In genomic region chr3:38006445-38006995, GRCh38 we compare ENCODE assay signal across 17 cellular contexts. TPM values are rescaled to one million over a fixed set of nuclear protein-coding genes. Genes with fewer than 3 reads are reported as not detected.
"Had no signal": no experiment of that assay in that cellular context is flagged by ENCODE, and none has a peak within 500 bp of the region (broad histone marks: within the 10 kb centered on the region; RNA-seq: fewer than 3 reads in every experiment).

No MANE protein-coding gene starts in this region.

- H3K4me3 ChIP-seq: adrenal gland, coronary artery, esophagus squamous epithelium, gastrocnemius medialis, neural progenitor cell, ovary, prostate gland, stomach, upper lobe of left lung had no signal

- H3K36me3 ChIP-seq: neural progenitor cell, ovary had no signal

- H3K4me2 ChIP-seq: neural progenitor cell had no signal

- ATAC-seq: activated T-helper 17 cell treated with anti-CD3 and anti-CD28 coated beads, Interleukin-2, amount 50 U/mL, for 72 hours; gastrocnemius medialis; naive thymus-derived CD8-positive, alpha-beta T cell; stimulated activated memory B cell treated with anti-CD40 and anti-IgM and Interleukin-4, amounts not matched to agents 10 μg/mL and 1 μg/mL and 100 μg/mL, for 72 hours had no signal

- H3K27ac ChIP-seq: adrenal gland, gastrocnemius medialis, neural progenitor cell, ovary, upper lobe of left lung had no signal

- H3K27me3 ChIP-seq: adrenal gland, esophagus squamous epithelium, gastrocnemius medialis, neural progenitor cell, ovary, stomach, upper lobe of left lung had no signal

- H2AFZ ChIP-seq: neural progenitor cell had no signal

- H3K4me1 ChIP-seq: adrenal gland, gastrocnemius medialis, neural progenitor cell had no signal

- H3K9me3 ChIP-seq: adrenal gland, esophagus squamous epithelium, gastrocnemius medialis, ovary, prostate gland, stomach, upper lobe of left lung had no signal

- DNase-seq: activated T-cell treated with anti-CD3 and anti-CD28 coated beads, Interleukin-2, amount 50 U/mL, for 1 hour; adrenal gland; endodermal cell; esophagus squamous epithelium; gastrocnemius medialis; naive thymus-derived CD8-positive, alpha-beta T cell; stimulated activated CD4-positive, alpha-beta T cell treated with anti-CD3 and anti-CD28 coated beads, Interleukin-12 subunit alpha, Interleukin-12 subunit beta, amount 100 ng/mL, for 4 hours; stomach; T-helper 9 cell had no signal

RNA-seq across cellular contexts. Expression of gene DLEC1, which starts 32.5 kb away (rescaled TPM):
- total RNA-seq: gastrocnemius medialis, lung microvascular endothelial cell had no signal
